13 cellular contexts compared by ENCODE assay signal in the genomic region with DNA sequence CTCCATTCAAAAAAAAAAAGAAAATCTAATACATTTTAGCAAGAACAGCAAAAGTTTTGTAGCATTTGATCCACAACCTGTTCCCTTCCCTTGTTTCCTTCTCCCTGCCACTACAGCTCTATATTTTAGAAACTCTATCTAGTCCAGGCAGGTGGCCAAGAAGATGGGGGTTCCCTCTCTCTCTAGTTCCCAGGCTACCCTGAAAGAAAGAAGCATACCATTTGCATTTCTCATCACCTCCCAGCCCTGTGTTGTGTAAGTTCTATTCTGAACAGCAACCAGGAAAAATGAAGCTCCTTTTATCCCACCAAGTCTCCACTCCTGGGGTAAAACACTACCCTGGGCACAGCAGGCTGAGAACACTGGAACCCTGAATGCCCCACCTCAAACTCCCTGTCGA.
A peak's percentile ranks its signal among the peaks of the same experiment; 100 is the strongest.
DNase-seq lines count a peak whose midpoint lies in the region; ATAC-seq and TF ChIP-seq lines count a peak whose summit lies in the region.
"Had no signal": no experiment of that assay in that cellular context is flagged by ENCODE, and none has a peak within 500 bp of the region (broad histone marks: within the 10 kb centered on the region; RNA-seq: fewer than 3 reads in every experiment).

No MANE protein-coding gene starts in this region.

- H4K12ac ChIP-seq in trophoblast cell (ENCODE audit: low read depth, low read length): no peak overlapping the region

- H3K14ac ChIP-seq in trophoblast cell (ENCODE audit: low read length): no peak overlapping the region

- H3K27me3 ChIP-seq in trophoblast cell (ENCODE audit: insufficient read depth, low read length): no peaks in the 10 kb centered on the region

- H3K79me2 ChIP-seq in trophoblast cell (ENCODE audit: control insufficient read depth, insufficient read depth, low read length, poor library complexity): no peaks in the 10 kb centered on the region

- H3K27ac Mint-ChIP-seq in Calu3 (ENCODE audit: unreplicated experiment): no peak overlapping the region
- H3K27ac Mint-ChIP-seq: activated B cell treated with CpG ODN at 0.5 μM for 24 hours, endodermal cell, type B pancreatic cell had no signal

- H3K4ac ChIP-seq in trophoblast cell (ENCODE audit: low read depth, low read length): no peak overlapping the region

- no peak overlapping the region for H3K23ac ChIP-seq in trophoblast cell (ENCODE audit: low read length)

- H2AFZ ChIP-seq in trophoblast cell (ENCODE audit: insufficient read depth, low read length, poor library complexity): no peak overlapping the region

- no peaks in the 10 kb centered on the region for H3K79me1 ChIP-seq in trophoblast cell (ENCODE audit: low read length)

- no peak overlapping the region for H4K8ac ChIP-seq in trophoblast cell (ENCODE audit: low read depth, low read length)

- H4K91ac ChIP-seq in trophoblast cell (ENCODE audit: low read depth, low read length): no peak overlapping the region

- H2BK120ac ChIP-seq in trophoblast cell (ENCODE audit: insufficient read depth, low read length, poor library complexity): no peak overlapping the region

- H3K4me3 ChIP-seq in fibroblast of pulmonary artery (replicated peaks; ENCODE audit: low read depth, low read length) (no peak overlapping the region), trophoblast cell (ENCODE audit: low read depth, low read length) (no peak overlapping the region)
- H3K4me3 ChIP-seq: HAP-1 had no signal

- H3K4me1 Mint-ChIP-seq in Calu3 (ENCODE audit: low read depth, unreplicated experiment): peaks cover 19% of the 10 kb centered on the region

- H3K36me3 ChIP-seq in trophoblast cell (ENCODE audit: control insufficient read depth in 1 of 2, insufficient read depth in 2 of 2, low read length in 2 of 2): peaks cover 2 to 3% of the 10 kb centered on the region in 2 experiments

- no peaks in the 10 kb centered on the region for H3K27me3 Mint-ChIP-seq in Calu3 (ENCODE audit: unreplicated experiment)
- H3K27me3 Mint-ChIP-seq: activated B cell treated with CpG ODN at 0.5 μM for 24 hours, type B pancreatic cell had no signal

- H3K9ac ChIP-seq in trophoblast cell (ENCODE audit: low read length): no peak overlapping the region

- TF ChIP-seq CTCF in Calu3 (IDR thresholded peaks at IDR 0.05; ENCODE audit: unreplicated experiment) (no peak), RWPE1 (conservative IDR thresholded peaks at IDR 0.05; ENCODE audit: low read depth) (no peak), fibroblast of pulmonary artery (IDR thresholded peaks at IDR 0.05; ENCODE audit: low read length, missing control alignments) (no peak)

- no peak overlapping the region for H2BK12ac ChIP-seq in trophoblast cell (ENCODE audit: low read length)

- POLR2A ChIA-PET in RWPE1 (lab: Yijun Ruan, JAX; ENCODE audit: low non-redundant PET): interaction anchor here (0.6 kb wide), 1 partner anchor 1809 kb away, joined by 4 read pairs; no protein-coding TSS in a partner anchor

- H3K36me3 Mint-ChIP-seq in Calu3 (ENCODE audit: insufficient read depth, unreplicated experiment): no peaks in the 10 kb centered on the region

- H2BK5ac ChIP-seq in trophoblast cell (ENCODE audit: low read depth, low read length, poor library complexity): no peak overlapping the region

- intact Hi-C loops in Calu3 (cut with micrococcal nuclease; ENCODE audit: unreplicated experiment): no loop called here

- no TSS peak for BruUV-seq in Calu3 (replicated peaks; lab: Mats Ljungman, UMichigan)

- H3K27ac ChIP-seq in RWPE1 (peak overlapping the region; percentile 57), trophoblast cell (ENCODE audit: low read depth, low read length) (no peak overlapping the region)

- no peak overlapping the region for H3K4me3 Mint-ChIP-seq in Calu3 (ENCODE audit: low read depth, unreplicated experiment)
- H3K4me3 Mint-ChIP-seq: activated B cell treated with CpG ODN at 0.5 μM for 24 hours, endodermal cell, type B pancreatic cell had no signal

- no peak overlapping the region for H2AK5ac ChIP-seq in trophoblast cell (ENCODE audit: low read length)

- DNase-seq in Calu3 (peak; percentile 50), RWPE1 (ENCODE audit: low spot score) (peak; percentile 76), fibroblast of pulmonary artery (ENCODE audit: low read depth) (peak; percentile 95), trophoblast cell (peak; percentile 15 to 59), GM19240 (ENCODE audit: insufficient read length, low spot score) (no peak)
- DNase-seq in activated CD4-positive, alpha-beta T cell treated with anti-CD3 and anti-CD28 coated beads for 4 hours: no peak
- no peak for DNase-seq in activated CD4-positive, CD25-positive, alpha-beta regulatory T cell (lab: John Stamatoyannopoulos, UW)
- DNase-seq: activated B cell treated with CpG ODN at 0.5 μM for 24 hours; endodermal cell; stimulated activated CD4-positive, alpha-beta T cell treated with anti-CD3 and anti-CD28 coated beads, Interleukin-2, amount 100 ng/mL, for 48 hours had no signal

- peak overlapping the region; percentile 36 for H3K4me2 ChIP-seq in trophoblast cell (ENCODE audit: low read length)

- peaks cover 6 to 7% of the 10 kb centered on the region in 2 experiments for H3K4me1 ChIP-seq in trophoblast cell (ENCODE audit: control insufficient read depth in 1 of 2, insufficient read depth in 2 of 2, low read length in 2 of 2)
- H3K4me1 ChIP-seq: HAP-1 had no signal

- no peaks in the 10 kb centered on the region for H3K9me3 ChIP-seq in trophoblast cell (ENCODE audit: insufficient read depth, low read depth, low read length)
- H3K9me3 ChIP-seq: HAP-1 had no signal

- WGBS in trophoblast cell (ENCODE audit: extremely low coverage, insufficient coverage, insufficient read length): no CpG with 5 or more reads among the region's 1 CpG

- no peak for ATAC-seq in GM18519 (IDR thresholded peaks at IDR 0.05; ENCODE audit: low FRiP score, unreplicated experiment)

- CTCF ChIA-PET in Calu3 (lab: Charles Lee): interaction anchor here (0.8 to 1.7 kb wide), 4 partner anchors 12 to 402 kb away, joined by 3 to 12 read pairs (median 4); partner anchors contain the start of genes MSL2 and STAG1
- CTCF ChIA-PET in RWPE1 (lab: Yijun Ruan, JAX): interaction anchor here (0.6 kb wide), 1 partner anchor 27 kb away, joined by 4 read pairs; no protein-coding TSS in a partner anchor

- H3K18ac ChIP-seq in trophoblast cell (ENCODE audit: low read length): no peak overlapping the region

- no peaks in the 10 kb centered on the region for H3K9me3 Mint-ChIP-seq in Calu3 (ENCODE audit: low read depth, unreplicated experiment)
- H3K9me3 Mint-ChIP-seq: activated B cell treated with CpG ODN at 0.5 μM for 24 hours, endodermal cell, type B pancreatic cell had no signal

Comparison
In these comparisons a context has a peak if more than half of its experiments do, and no peak if none do; other contexts are left out.
1. DNase-seq: peak in Calu3 (single experiment), RWPE1 (single experiment), fibroblast of pulmonary artery (single experiment) and trophoblast cell (2 of 2); none in GM19240 (single experiment), activated CD4-positive, alpha-beta T cell treated with anti-CD3 and anti-CD28 coated beads for 4 hours (0 of 2) and activated CD4-positive, CD25-positive, alpha-beta regulatory T cell (0 of 4).